Comparison of ENCODE assay signal across 13 cellular contexts in the genomic region with DNA sequence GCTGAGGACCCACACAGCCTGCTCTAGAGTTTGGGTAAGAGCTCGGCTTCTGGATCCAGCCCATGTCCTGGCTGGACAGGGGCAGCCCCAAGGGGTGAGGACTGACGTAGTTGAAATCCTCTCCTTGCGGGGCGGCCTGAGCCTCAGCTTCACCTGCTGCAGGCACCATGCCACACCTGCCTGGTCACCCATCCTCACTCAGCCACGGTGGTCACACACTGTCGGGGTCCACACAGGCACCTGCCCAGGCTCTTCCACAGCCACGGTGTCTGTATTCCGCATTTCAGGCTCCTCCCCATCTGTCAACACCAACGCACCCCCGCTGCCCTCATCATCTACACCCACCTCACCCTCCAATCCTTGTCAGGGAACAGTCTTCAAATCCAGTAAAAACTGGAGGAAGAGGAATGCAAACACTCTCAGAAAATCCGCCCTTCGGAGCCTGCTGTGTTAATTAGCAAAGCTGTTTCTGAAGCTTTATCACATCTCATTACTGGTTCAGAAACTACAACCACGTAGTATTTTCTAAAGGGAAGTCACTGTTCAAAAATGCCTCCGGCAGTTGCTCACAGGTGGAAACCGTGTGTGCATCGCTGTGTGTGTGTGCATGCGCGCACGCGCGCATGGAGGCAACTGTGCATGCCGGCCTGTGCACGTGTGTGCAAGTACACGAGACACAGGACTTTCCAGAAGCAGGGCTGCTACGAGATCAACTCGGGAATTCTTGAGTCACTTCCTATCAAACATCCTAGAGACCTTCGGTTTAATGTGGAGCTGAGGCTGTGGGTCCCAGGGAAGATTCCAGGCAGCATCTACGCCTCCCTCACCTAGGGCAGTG. TPM values are rescaled to one million over a fixed set of nuclear protein-coding genes. Genes with fewer than 3 reads are reported as not detected.
DNase-seq lines count a peak whose midpoint lies in the region; ATAC-seq and TF ChIP-seq lines count a peak whose summit lies in the region.
"Had no signal": no experiment of that assay in that cellular context is flagged by ENCODE, and none has a peak within 500 bp of the region (broad histone marks: within the 10 kb centered on the region; RNA-seq: fewer than 3 reads in every experiment).

No MANE protein-coding gene starts in this region.

- H3K27ac ChIP-seq in CD8-positive, alpha-beta T cell (ENCODE audit: low read depth, low read length), result peak overlapping the region; percentile 51
- H3K27ac ChIP-seq in Panc1 (ENCODE audit: low read length) (no peak overlapping the region), neural progenitor cell (no peak overlapping the region)

- in situ Hi-C loops in Panc1 (cut with HindIII; ENCODE audit: low pct_unique_long_range_greater_than_20kb, low sequenced_read_pairs), result no loop called here

- no peaks in the 10 kb centered on the region for H4K20me1 ChIP-seq in neural progenitor cell (ENCODE audit: low read depth)

- peaks cover 33% of the 10 kb centered on the region for H3K4me1 Mint-ChIP-seq in CD8-positive, alpha-beta T cell (ENCODE audit: low read depth)
- peaks cover 10% of the 10 kb centered on the region for H3K4me1 Mint-ChIP-seq in neural progenitor cell

- ATAC-seq in CD8-positive, alpha-beta T cell, result no peak
- ATAC-seq in Panc1 (peak; percentile 16), esophagus mucosa (peak; percentile 17), GM21367 (IDR thresholded peaks at IDR 0.05; ENCODE audit: unreplicated experiment) (no peak), GM18498 (IDR thresholded peaks at IDR 0.05; ENCODE audit: unreplicated experiment) (no peak)

- peaks cover 43% of the 10 kb centered on the region for H3K4me1 ChIP-seq in CD8-positive, alpha-beta T cell (ENCODE audit: insufficient read depth, low read length)
- H3K4me1 ChIP-seq in Panc1 (ENCODE audit: control insufficient read depth, insufficient read depth, low read length) (0 out of 2 replicates have a peak, but pooled peaks cover 3% of the 10 kb centered on the region), neural progenitor cell (peaks cover 6% of the 10 kb centered on the region)
- H3K4me1 ChIP-seq: HAP-1 had no signal

- no peak overlapping the region for H2AFZ ChIP-seq in neural progenitor cell (replicated peaks)

- H3K27me3 Mint-ChIP-seq in CD8-positive, alpha-beta T cell (ENCODE audit: low read depth), result no peaks in the 10 kb centered on the region
- no peaks in the 10 kb centered on the region for H3K27me3 Mint-ChIP-seq in neural progenitor cell (ENCODE audit: insufficient read depth, low read depth)
- H3K27me3 Mint-ChIP-seq: CD8-positive, alpha-beta memory T cell had no signal

- peaks cover 44% of the 10 kb centered on the region for H3K36me3 Mint-ChIP-seq in CD8-positive, alpha-beta T cell
- H3K36me3 Mint-ChIP-seq in neural progenitor cell, result peaks cover 54% of the 10 kb centered on the region

- no peaks in the 10 kb centered on the region for H3K36me3 ChIP-seq in CD8-positive, alpha-beta T cell (ENCODE audit: insufficient read depth, low read length)
- H3K36me3 ChIP-seq in Panc1 (ENCODE audit: control insufficient read depth, insufficient read depth, low read length), result no peaks in the 10 kb centered on the region
- H3K36me3 ChIP-seq in neural progenitor cell, result no peaks in the 10 kb centered on the region

- peak overlapping the region; percentile 26 for H3K4me3 ChIP-seq in CD8-positive, alpha-beta T cell (ENCODE audit: low read depth, low read length)
- H3K4me3 ChIP-seq in Panc1 (ENCODE audit: low read depth in 2 of 2, low read length in 2 of 2) (no peak overlapping the region), neural progenitor cell (no peak overlapping the region)
- H3K4me3 ChIP-seq: HAP-1 had no signal

- BruUV-seq in Panc1 (replicated peaks; lab: Mats Ljungman, UMichigan), result no TSS peak

- H3K9ac ChIP-seq in neural progenitor cell, result no peak overlapping the region

- POLR2A ChIA-PET in CD8-positive, alpha-beta T cell (lab: Charles Lee), result interaction anchor here (1.0 kb wide), 2 partner anchors 39 to 76 kb away, joined by 3 to 4 read pairs; partner anchors contain the start of gene SLC66A2
- POLR2A ChIA-PET in Panc1 (lab: Charles Lee), result no interaction called here

- H3K27ac Mint-ChIP-seq in CD8-positive, alpha-beta T cell, result peak overlapping the region; percentile 96
- no peak overlapping the region for H3K27ac Mint-ChIP-seq in neural progenitor cell

- H3K27me3 ChIP-seq in CD8-positive, alpha-beta T cell (ENCODE audit: insufficient read depth, low read length), result no peaks in the 10 kb centered on the region
- H3K27me3 ChIP-seq in Panc1 (ENCODE audit: control insufficient read depth, insufficient read depth, low read length) (no peaks in the 10 kb centered on the region), neural progenitor cell (peaks cover 5% of the 10 kb centered on the region)

- no peaks in the 10 kb centered on the region for H3K9me3 Mint-ChIP-seq in CD8-positive, alpha-beta T cell
- H3K9me3 Mint-ChIP-seq in neural progenitor cell, result peaks cover 31% of the 10 kb centered on the region
- H3K9me3 Mint-ChIP-seq: CD8-positive, alpha-beta memory T cell had no signal

- intact Hi-C loops in CD8-positive, alpha-beta T cell (cut with DNase I, micrococcal nuclease), result loop anchor here (2.0 to 10.0 kb wide), 5 partner anchors 38 to 236 kb away; partner anchors contain the start of genes CTDP1 (in 1 of the 2), RBFA (in 1 of the 2) and SLC66A2 (in 1 of the 2)
- intact Hi-C loops in Panc1 (cut with micrococcal nuclease; ENCODE audit: unreplicated experiment), result no loop called here

- no peaks in the 10 kb centered on the region for H3K9me3 ChIP-seq in CD8-positive, alpha-beta T cell (ENCODE audit: low read length)
- no peaks in the 10 kb centered on the region for H3K9me3 ChIP-seq in Panc1 (ENCODE audit: control insufficient read depth, insufficient read depth, low read depth, low read length)
- no peaks in the 10 kb centered on the region for H3K9me3 ChIP-seq in neural progenitor cell (ENCODE audit: low read depth)
- H3K9me3 ChIP-seq: HAP-1 had no signal

- DNase-seq in CD8-positive, alpha-beta T cell, result peak in 3 of 7 experiments; percentile 9 to 47 (median 19)
- DNase-seq in Panc1 (ENCODE audit: low read depth, low spot score) (no peak), neural progenitor cell (ENCODE audit: low spot score) (peak; percentile 27), epidermal melanocyte (ENCODE audit: insufficient read length, low spot score) (no peak), glomerular visceral epithelial cell (ENCODE audit: extremely low spot score) (no peak)
- DNase-seq: effector memory CD4-positive, alpha-beta T cell; NCI-H2107 had no signal

- H3K79me2 ChIP-seq in neural progenitor cell (ENCODE audit: low read depth), result no peaks in the 10 kb centered on the region

- H3F3A ChIP-seq in neural progenitor cell (ENCODE audit: low read depth), result no peaks in the 10 kb centered on the region

- no peak overlapping the region for H3K4me3 Mint-ChIP-seq in CD8-positive, alpha-beta T cell
- H3K4me3 Mint-ChIP-seq in neural progenitor cell, result no peak overlapping the region
- H3K4me3 Mint-ChIP-seq: neural crest cell had no signal

- no peak overlapping the region for H3K4me2 ChIP-seq in neural progenitor cell

- TF ChIP-seq CTCF in CD8-positive, alpha-beta T cell (IDR thresholded peaks at IDR 0.05), result no peak
- TF ChIP-seq CTCF in Panc1 (IDR thresholded peaks at IDR 0.05), result no peak
- no peak for TF ChIP-seq CTCF in neural progenitor cell (IDR thresholded peaks at IDR 0.05)

- CTCF ChIA-PET in CD8-positive, alpha-beta T cell (lab: Charles Lee), result interaction anchor here (1.0 kb wide), 1 partner anchor 48 kb away, joined by 3 read pairs; no protein-coding TSS in a partner anchor
- CTCF ChIA-PET in Panc1 (lab: Charles Lee), result interaction anchor here (0.5 kb wide), 1 partner anchor 54 kb away, joined by 3 read pairs; no protein-coding TSS in a partner anchor

RNA-seq across cellular contexts. Expression of gene SLC66A2, which starts 38.2 kb away (rescaled TPM):
- 10 to 100 TPM; 50.0 to 53.4 TPM for total RNA-seq in CD8-positive, alpha-beta T cell
- total RNA-seq in Panc1 (2021; ENCODE audit: unreplicated experiment) (92.5 TPM), esophagus mucosa (29.1 TPM), neural progenitor cell (ENCODE audit: low replicate concordance) (5.8 and 22.3 TPM in 2 replicates)
- 121 TPM for polyA plus RNA-seq in Panc1 (2012; ENCODE audit: insufficient read length)

RNA-seq across cellular contexts. Expression of gene HSBP1L1, which starts 51.2 kb away (rescaled TPM):
- 10 to 100 TPM; 19.0 to 20.4 TPM for total RNA-seq in CD8-positive, alpha-beta T cell
- total RNA-seq in Panc1 (2021; ENCODE audit: unreplicated experiment) (45.4 TPM), esophagus mucosa (15.5 TPM), neural progenitor cell (ENCODE audit: low replicate concordance) (1.7 TPM in 1 of 2 replicates, not detected in the other)
- 36.4 TPM for polyA plus RNA-seq in Panc1 (2012; ENCODE audit: insufficient read length)

Comparison
In these comparisons a context has a peak if more than half of its experiments do, and no peak if none do; other contexts are left out.
1. ATAC-seq: peak in Panc1 (single experiment) and esophagus mucosa (single experiment); none in CD8-positive, alpha-beta T cell (single experiment), GM21367 (single experiment) and GM18498 (single experiment).